ENCODE assay signal across 20 cellular contexts in genomic region chr2:206820755-206821154, GRCh38. TPM values are rescaled to one million over a fixed set of nuclear protein-coding genes. Genes with fewer than 3 reads are reported as not detected.
"Had no signal": no experiment of that assay in that cellular context is flagged by ENCODE, and none has a peak within 500 bp of the region (broad histone marks: within the 10 kb centered on the region; RNA-seq: fewer than 3 reads in every experiment).

No MANE protein-coding gene starts in this region.

- H3K9ac ChIP-seq: KMS-11 had no signal

- ATAC-seq: activated naive CD4-positive, alpha-beta T cell treated with anti-CD3 and anti-CD28 coated beads, Interleukin-2, amount 50 U/mL, for 72 hours; activated naive CD8-positive, alpha-beta T cell treated with anti-CD3 and anti-CD28 coated beads, Interleukin-2, amount 50 U/mL, for 24 hours; activated T-cell treated with anti-CD3 and anti-CD28 coated beads, Interleukin-2, amount 50 U/mL, for 4 hours; T-helper 17 cell; WTC11 had no signal

- H3K27ac ChIP-seq: KMS-11 had no signal

- H3K4me2 ChIP-seq: KMS-11 had no signal

- DNase-seq: activated CD4-positive, alpha-beta T cell treated with anti-CD3 and anti-CD28 coated beads for 1 hour; activated CD4-positive, alpha-beta T cell treated with anti-CD3 and anti-CD28 coated beads, Interleukin-2, amount 10 ng/mL, durations not matched to agents 24 days and 14 days; activated CD4-positive, alpha-beta T cell treated with anti-CD3 and anti-CD28 coated beads, Interleukin-2, amount 50 U/mL, for 48 hours; activated effector memory CD4-positive, alpha-beta T cell treated with anti-CD3 and anti-CD28 coated beads, Interleukin-2, amount 50 U/mL, for 16 hours; activated naive CD4-positive, alpha-beta T cell treated with Interleukin-2 at 50 U/mL for 16 hours; activated naive CD8-positive, alpha-beta T cell treated with anti-CD3 and anti-CD28 coated beads, Interleukin-2, amount 50 U/mL, for 24 hours; activated T-cell treated with anti-CD3 and anti-CD28 coated beads, Interleukin-2, amount 50 U/mL, for 4 hours; NCI-H1092; NCI-H1417; NCI-H1930; NCI-H2171; NCI-H2227 treated with DMSO at 0.1 percent for 48 hours; NCI-H526; NCI-H774; SIG-M5; T-helper 17 cell; T-helper 9 cell had no signal

RNA-seq across cellular contexts. Expression of gene MDH1B, which starts 55.6 kb away (rescaled TPM):
- total RNA-seq: T-helper 17 cell had no signal
